In the genomic region with DNA sequence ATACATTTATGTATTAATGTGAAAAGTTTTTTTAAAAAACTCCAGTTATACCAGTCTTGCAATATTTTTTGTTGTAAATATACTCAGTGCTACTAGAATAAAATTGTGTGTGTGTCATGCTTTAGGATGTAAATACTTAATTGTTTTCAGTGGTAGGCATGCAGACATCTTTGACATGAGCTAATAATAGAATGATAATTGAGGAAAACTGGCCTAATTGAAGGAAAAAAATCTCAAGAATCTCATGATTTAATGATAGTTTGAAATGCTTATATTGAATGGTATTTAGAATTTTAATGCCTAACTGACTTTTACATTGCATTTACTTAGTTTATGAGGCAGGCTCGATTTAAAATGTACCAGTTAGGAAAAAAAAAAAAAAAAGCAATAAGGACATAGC, we compare ENCODE assay signal across 16 cellular contexts. TPM values are rescaled to one million over a fixed set of nuclear protein-coding genes. Genes with fewer than 3 reads are reported as not detected.
DNase-seq lines count a peak whose midpoint lies in the region; ATAC-seq, FAIRE-seq and TF ChIP-seq lines count a peak whose summit lies in the region.
"Had no signal": no experiment of that assay in that cellular context is flagged by ENCODE, and none has a peak within 500 bp of the region (broad histone marks: within the 10 kb centered on the region; RNA-seq: fewer than 3 reads in every experiment).

No MANE protein-coding gene starts in this region.

- peak overlapping the region; percentile 95 for H3K27ac ChIP-seq in hepatocyte

- H3K4me1 ChIP-seq in hepatocyte (ENCODE audit: insufficient read depth), result no peaks in the 10 kb centered on the region

- DNase-seq in hepatocyte (ENCODE audit: low spot score), result no peak
- no peak for DNase-seq in NCI-H2081 treated with DMSO at 0.1 percent for 48 hours (lab: John Stamatoyannopoulos, UW)
- no peak for DNase-seq in NCI-H1694 (lab: John Stamatoyannopoulos, UW)
- no peak for DNase-seq in NCI-H2081 (lab: John Stamatoyannopoulos, UW)
- DNase-seq: COR-L47, KBM-7, NCI-H1417 treated with DMSO at 0.1 percent for 48 hours, NCI-H2029, NCI-H774 had no signal

- H2AFZ ChIP-seq in hepatocyte, result no peak overlapping the region

- 44% methylated on average over 1 of the region's 1 CpG for WGBS in hepatocyte (ENCODE audit: low lambda C conversion rate, missing lambda C conversion rate)

- FAIRE-seq in G401.6 (lab: Jason Lieb, UNC), result peak; percentile 55

- peaks cover 41% of the 10 kb centered on the region for H3K79me2 ChIP-seq in hepatocyte

- H3K4me3 ChIP-seq in hepatocyte, result no peak overlapping the region

- peak overlapping the region; percentile 83 for H3K4me2 ChIP-seq in hepatocyte

- H3K36me3 ChIP-seq in hepatocyte (replicated peaks; ENCODE audit: insufficient read depth, low read depth), result no peaks in the 10 kb centered on the region

- no peaks in the 10 kb centered on the region for H3K9me3 ChIP-seq in hepatocyte (ENCODE audit: low read depth)

- H4K20me1 ChIP-seq in hepatocyte (ENCODE audit: insufficient read depth, poor library complexity, severe bottlenecking), result no peaks in the 10 kb centered on the region

- peaks cover 61% of the 10 kb centered on the region for H3K27me3 ChIP-seq in hepatocyte

- ATAC-seq in SK-N-SH treated with all-trans-retinoic acid at 6 μM for 48 hours (no peak), HG02981 (IDR thresholded peaks at IDR 0.05; ENCODE audit: unreplicated experiment) (no peak)
- ATAC-seq: Panc1, Right ventricle myocardium inferior had no signal

- H3K9me2 ChIP-seq in hepatocyte (replicated peaks; ENCODE audit: insufficient read depth), result no peaks in the 10 kb centered on the region

- TF ChIP-seq CTCF in hepatocyte (IDR thresholded peaks at IDR 0.05; ENCODE audit: poor library complexity), result no peak

TF ChIP-seq in SK-N-SH treated with all-trans-retinoic acid at 6 μM for 48 hours, 23 proteins besides CTCF, POLR2A, EP300 and RAD21:
- TF ChIP-seq GLIS3 (CRISPR knock-in tag; IDR thresholded peaks at IDR 0.05) (no peak), ISL1 (CRISPR knock-in tag; IDR thresholded peaks at IDR 0.05) (peak; percentile 82), ZNF8 (CRISPR knock-in tag; IDR thresholded peaks at IDR 0.05) (no peak), TSHZ2 (CRISPR knock-in tag; IDR thresholded peaks at IDR 0.05) (no peak)

RNA-seq across cellular contexts. Expression of gene MAB21L1, which starts 3.2 kb away (rescaled TPM):
- 16.9 and 20.7 TPM in 2 replicates for total RNA-seq in hepatocyte
- 9.9 and 10.6 TPM in 2 replicates for polyA plus RNA-seq in hepatocyte
- total RNA-seq: H9, NCI-H460 had no signal
